In genomic region chr2:55415300-55415699, GRCh38 we compare ENCODE assay signal across 17 cellular contexts. TPM values are rescaled to one million over a fixed set of nuclear protein-coding genes. Genes with fewer than 3 reads are reported as not detected.
DNase-seq lines count a peak whose midpoint lies in the region; ATAC-seq and TF ChIP-seq lines count a peak whose summit lies in the region.
"Had no signal": no experiment of that assay in that cellular context is flagged by ENCODE, and none has a peak within 500 bp of the region (broad histone marks: within the 10 kb centered on the region; RNA-seq: fewer than 3 reads in every experiment).

No MANE protein-coding gene starts in this region.

- no peak for ATAC-seq in CD8-positive, alpha-beta T cell
- ATAC-seq in T-helper 17 cell, result no peak
- ATAC-seq in GM19035 (IDR thresholded peaks at IDR 0.05; ENCODE audit: unreplicated experiment), result no peak
- ATAC-seq: stimulated activated naive CD8-positive, alpha-beta T cell treated with anti-CD3 and anti-CD28 coated beads, Interleukin-15, Interleukin-2, amounts not matched to agents 100 U/mL and 50 U/mL, for 24 hours; upper lobe of right lung had no signal

- H3K4me1 Mint-ChIP-seq in CD8-positive, alpha-beta T cell (ENCODE audit: low read depth), result peaks cover 28% of the 10 kb centered on the region
- peaks cover 25% of the 10 kb centered on the region for H3K4me1 Mint-ChIP-seq in T-helper 17 cell

- no peaks in the 10 kb centered on the region for H3F3A ChIP-seq in GM23248 (ENCODE audit: insufficient read depth)

- intact Hi-C loops in CD8-positive, alpha-beta T cell (cut with DNase I, micrococcal nuclease), result loop anchor here (5.0 kb wide), 6 partner anchors 128 to 858 kb away; partner anchors contain the start of genes CLHC1 (in 1 of the 2), PNPT1 (in 1 of the 2), RPS27A (in 1 of the 2) and RTN4 (in 1 of the 2)
- intact Hi-C loops in dorsolateral prefrontal cortex (cut with DNase I), result loop anchor here (5.0 kb wide), 2 partner anchors 53 to 133 kb away; no protein-coding TSS in a partner anchor

- no peak for TF ChIP-seq CTCF in CD8-positive, alpha-beta T cell (IDR thresholded peaks at IDR 0.05)
- TF ChIP-seq CTCF in dorsolateral prefrontal cortex (IDR thresholded peaks at IDR 0.05 in 54 of 56, conservative IDR thresholded peaks at IDR 0.05 in 2 of 56; ENCODE audit: low read depth in 1 of 56, partially characterized antibody in 56 of 56), result no peak
- TF ChIP-seq CTCF in osteoblast (IDR thresholded peaks at IDR 0.05; ENCODE audit: extremely low read depth, low read depth, low read length), result no peak

- no peaks in the 10 kb centered on the region for H3K36me3 ChIP-seq in CD8-positive, alpha-beta T cell (ENCODE audit: insufficient read depth, low read length)
- peaks cover 47% of the 10 kb centered on the region for H3K36me3 ChIP-seq in Karpas-422 (ENCODE audit: insufficient read depth, low read length)
- peaks cover 21% of the 10 kb centered on the region for H3K36me3 ChIP-seq in osteoblast (ENCODE audit: insufficient read depth, low read length)
- no peaks in the 10 kb centered on the region; the same call in 1 of the 2 replicates for H3K36me3 ChIP-seq in GM23248 (ENCODE audit: low read depth)

- no peak overlapping the region for H3K27ac ChIP-seq in CD8-positive, alpha-beta T cell (ENCODE audit: low read depth, low read length)
- 0 out of 2 replicates have a peak overlapping the region, but pooled peaks have one; percentile 84 for H3K27ac ChIP-seq in Karpas-422 (ENCODE audit: low read length)
- H3K27ac ChIP-seq in dorsolateral prefrontal cortex, result peak overlapping the region in 48 of 59 donors; percentile 1 to 98 (median 60)
- no peak overlapping the region for H3K27ac ChIP-seq in osteoblast (ENCODE audit: low read depth, low read length)
- H3K27ac ChIP-seq in GM23248, result no peak overlapping the region
- H3K27ac ChIP-seq: HL-60, upper lobe of right lung had no signal

- CTCF ChIA-PET in CD8-positive, alpha-beta T cell (lab: Charles Lee), result no interaction called here

- no peak overlapping the region for H3K4me3 Mint-ChIP-seq in CD8-positive, alpha-beta T cell
- H3K4me3 Mint-ChIP-seq in T-helper 17 cell, result no peak overlapping the region
- H3K4me3 Mint-ChIP-seq: activated naive CD4-positive, alpha-beta T cell treated with anti-CD3 and anti-CD28 coated beads, Interleukin-2, amount 10 ng/mL, durations not matched to agents 7 days and 5 days had no signal

- no peak overlapping the region; the same call in 1 of the 2 replicates for H3K9ac ChIP-seq in Karpas-422 (ENCODE audit: low read length)
- H3K9ac ChIP-seq in GM23248, result no peak overlapping the region

- peaks cover 7% of the 10 kb centered on the region for H3K4me1 ChIP-seq in CD8-positive, alpha-beta T cell (ENCODE audit: insufficient read depth, low read length)
- H3K4me1 ChIP-seq in Karpas-422 (ENCODE audit: low read length), result peaks cover 36% of the 10 kb centered on the region
- peaks cover 12% of the 10 kb centered on the region for H3K4me1 ChIP-seq in osteoblast (ENCODE audit: insufficient read depth, low read length)
- H3K4me1 ChIP-seq in GM23248 (ENCODE audit: insufficient read depth), result peaks cover 15% of the 10 kb centered on the region

- peaks cover 95% of the 10 kb centered on the region for H3K79me2 ChIP-seq in Karpas-422 (ENCODE audit: low read length)
- peaks cover 90% of the 10 kb centered on the region for H3K79me2 ChIP-seq in osteoblast (ENCODE audit: insufficient read depth, low read length)
- peaks cover 88% of the 10 kb centered on the region for H3K79me2 ChIP-seq in GM23248 (ENCODE audit: insufficient read depth)

- no peaks in the 10 kb centered on the region for H3K9me2 ChIP-seq in Karpas-422 (replicated peaks; ENCODE audit: insufficient read depth, low read length)
- H3K9me2 ChIP-seq in GM23248 (ENCODE audit: insufficient read depth), result no peaks in the 10 kb centered on the region

- H3K27me3 ChIP-seq in CD8-positive, alpha-beta T cell (ENCODE audit: insufficient read depth, low read length), result no peaks in the 10 kb centered on the region
- H3K27me3 ChIP-seq in Karpas-422 (ENCODE audit: low read length), result no peaks in the 10 kb centered on the region
- no peaks in the 10 kb centered on the region for H3K27me3 ChIP-seq in dorsolateral prefrontal cortex
- H3K27me3 ChIP-seq in osteoblast (ENCODE audit: insufficient read depth, low read length), result no peaks in the 10 kb centered on the region
- H3K27me3 ChIP-seq in GM23248 (replicated peaks; ENCODE audit: insufficient read depth), result no peaks in the 10 kb centered on the region
- H3K27me3 ChIP-seq: upper lobe of right lung had no signal

- no peaks in the 10 kb centered on the region for H3K27me3 Mint-ChIP-seq in CD8-positive, alpha-beta T cell (ENCODE audit: low read depth)
- no peaks in the 10 kb centered on the region for H3K27me3 Mint-ChIP-seq in T-helper 17 cell

- in situ Hi-C loops in GM23248 (cut with MboI), result no loop called here

- no peak for DNase-seq in CD8-positive, alpha-beta T cell
- no peak for DNase-seq in Karpas-422
- no peak for DNase-seq in dorsolateral prefrontal cortex
- no peak for DNase-seq in osteoblast (ENCODE audit: insufficient read length, low spot score, missing footprints)
- no peak for DNase-seq in T-helper 17 cell
- DNase-seq in activated CD4-positive, alpha-beta T cell treated with anti-CD3 and anti-CD28 coated beads, Interleukin-2, amount 50 U/mL, for 4 hours, result no peak
- no peak for DNase-seq in GM23248
- DNase-seq: activated CD4-positive, alpha-beta T cell treated with anti-CD3 and anti-CD28 coated beads for 4 hours; activated naive CD4-positive, alpha-beta T cell treated with anti-CD3 and anti-CD28 coated beads, Interleukin-2, amount 10 ng/mL, durations not matched to agents 7 days and 5 days; activated T-cell treated with anti-CD3 and anti-CD28 coated beads for 4 hours; NCI-H1694; posterior cingulate gyrus; SHP77 treated with DMSO at 0.1 percent for 48 hours; stimulated activated naive CD8-positive, alpha-beta T cell treated with anti-CD3 and anti-CD28 coated beads, Interleukin-15, Interleukin-2, amounts not matched to agents 100 U/mL and 50 U/mL, for 24 hours; upper lobe of right lung had no signal

- H3K9me3 ChIP-seq in CD8-positive, alpha-beta T cell (ENCODE audit: low read length), result no peaks in the 10 kb centered on the region
- no peaks in the 10 kb centered on the region for H3K9me3 ChIP-seq in Karpas-422 (ENCODE audit: low read length)
- no peaks in the 10 kb centered on the region for H3K9me3 ChIP-seq in osteoblast (ENCODE audit: low read depth, low read length)
- H3K9me3 ChIP-seq in T-helper 17 cell (ENCODE audit: control insufficient read depth, low read length, poor library complexity, severe bottlenecking), result no peaks in the 10 kb centered on the region
- H3K9me3 ChIP-seq in GM23248 (ENCODE audit: low read depth), result no peaks in the 10 kb centered on the region
- H3K9me3 ChIP-seq: upper lobe of right lung had no signal

- no peak overlapping the region for H3K4me3 ChIP-seq in CD8-positive, alpha-beta T cell (ENCODE audit: low read depth, low read length)
- H3K4me3 ChIP-seq in Karpas-422 (ENCODE audit: low read length), result no peak overlapping the region
- H3K4me3 ChIP-seq in dorsolateral prefrontal cortex, result peak overlapping the region in 46 of 59 donors; percentile 1 to 96 (median 86)
- H3K4me3 ChIP-seq in osteoblast (ENCODE audit: insufficient read depth, low read length), result no peak overlapping the region
- H3K4me3 ChIP-seq in GM23248, result no peak overlapping the region
- H3K4me3 ChIP-seq: upper lobe of right lung had no signal

- POLR2A ChIA-PET in CD8-positive, alpha-beta T cell (lab: Charles Lee), result interaction anchor here (0.6 kb wide), 1 partner anchor 365 kb away, joined by 3 read pairs; the partner anchor contains the start of gene RTN4

- H3K36me3 Mint-ChIP-seq in CD8-positive, alpha-beta T cell, result peaks cover 8% of the 10 kb centered on the region
- H3K36me3 Mint-ChIP-seq in T-helper 17 cell (ENCODE audit: low read depth), result no peaks in the 10 kb centered on the region
- H3K36me3 Mint-ChIP-seq: activated naive CD4-positive, alpha-beta T cell treated with anti-CD3 and anti-CD28 coated beads, Interleukin-2, amount 10 ng/mL, durations not matched to agents 7 days and 5 days had no signal

- H3K4me2 ChIP-seq in Karpas-422 (ENCODE audit: low read depth, low read length, poor library complexity, severe bottlenecking) (peak overlapping the region; percentile 44), osteoblast (ENCODE audit: insufficient read depth, low read length) (peak overlapping the region; percentile 23), GM23248 (ENCODE audit: unreplicated experiment) (no peak overlapping the region)

- no peaks in the 10 kb centered on the region for H3K9me3 Mint-ChIP-seq in CD8-positive, alpha-beta T cell
- H3K9me3 Mint-ChIP-seq: activated naive CD4-positive, alpha-beta T cell treated with anti-CD3 and anti-CD28 coated beads, Interleukin-2, amount 10 ng/mL, durations not matched to agents 7 days and 5 days had no signal

- H4K20me1 ChIP-seq in Karpas-422 (ENCODE audit: insufficient read depth, low read depth, low read length) (0 out of 2 replicates have a peak, but pooled peaks cover 8% of the 10 kb centered on the region), osteoblast (ENCODE audit: insufficient read depth, low read length) (no peaks in the 10 kb centered on the region), GM23248 (ENCODE audit: insufficient read depth) (no peaks in the 10 kb centered on the region)

- 96 to 100% methylated on average over 2 of the region's 2 CpGs for WGBS in GM23248 (ENCODE audit: low coverage in 1 of 2, low lambda C conversion rate in 2 of 2, missing lambda C conversion rate in 2 of 2), 2 experiments

- H3K27ac Mint-ChIP-seq in CD8-positive, alpha-beta T cell, result peak overlapping the region; percentile 30
- no peak overlapping the region for H3K27ac Mint-ChIP-seq in T-helper 17 cell
- H3K27ac Mint-ChIP-seq: activated naive CD4-positive, alpha-beta T cell treated with anti-CD3 and anti-CD28 coated beads, Interleukin-2, amount 10 ng/mL, durations not matched to agents 7 days and 5 days had no signal

- H2AFZ ChIP-seq in Karpas-422 (ENCODE audit: low read length) (no peak overlapping the region), osteoblast (ENCODE audit: low read length) (no peak overlapping the region), GM23248 (no peak overlapping the region)

RNA-seq across cellular contexts. Expression of gene CCDC88A, which starts 4.4 kb away (rescaled TPM):
- total RNA-seq in CD8-positive, alpha-beta T cell, result 10 to 100 TPM in 1 of 2 experiments, 1 to 10 TPM in 1; 9.5 to 12.3 TPM
- total RNA-seq in Karpas-422 (2014; rRNA removed; shearing (Covaris generic); ENCODE audit: low replicate concordance), result 129 and 262 TPM in 2 replicates
- total RNA-seq in dorsolateral prefrontal cortex (100 to 1,000 TPM; 151 to 514 (median 261) TPM), osteoblast (54.3 and 55.1 TPM in 2 replicates), T-helper 17 cell (10 to 100 TPM; 10.8 to 15.2 TPM)
- total RNA-seq in GM23248 (2014; rRNA removed; shearing (Covaris generic)), result 32.4 and 50.2 TPM in 2 replicates
- polyA plus RNA-seq in GM23248 (2016; fragmentation: Nextera tagmentation; extraction: Ambion mirVana), result 25.8 and 30.4 TPM in 2 replicates

Comparison
In these comparisons a context has a peak if more than half of its experiments do, and no peak if none do; other contexts are left out.
1. H3K27ac ChIP-seq: peak in Karpas-422 (single experiment) and dorsolateral prefrontal cortex (48 of 59); none in CD8-positive, alpha-beta T cell (single experiment), osteoblast (single experiment) and GM23248 (single experiment).
2. H3K4me3 ChIP-seq: peak in dorsolateral prefrontal cortex (46 of 59); none in CD8-positive, alpha-beta T cell (single experiment), Karpas-422 (single experiment), osteoblast (single experiment) and GM23248 (single experiment).